8 cellular contexts compared by ENCODE assay signal in genomic region chr14:22472935-22473854, GRCh38.
DNase-seq lines count a peak whose midpoint lies in the region; ATAC-seq, FAIRE-seq and TF ChIP-seq lines count a peak whose summit lies in the region.

No MANE protein-coding gene starts in this region.

- H3K27ac ChIP-seq in keratinocyte (ENCODE audit: control insufficient read depth, insufficient read depth, low read length) (no peak overlapping the region), tibial artery (no peak overlapping the region)

- DNase-seq in Daoy (ENCODE audit: low read depth), result peak; percentile 56
- DNase-seq in HAP-1 (ENCODE audit: low spot score in 2 of 2), result peak; percentile 65
- DNase-seq in NCI-H2107 (lab: John Stamatoyannopoulos, UW), result peak; percentile 13
- peak; percentile 67 for DNase-seq in astrocyte of the cerebellum (ENCODE audit: low read depth)
- no peak for DNase-seq in keratinocyte (ENCODE audit: low read depth, low spot score)
- DNase-seq in tibial artery, result peak in 1 of 2 donors; percentile 53
- no peak for DNase-seq in stimulated activated naive CD4-positive, alpha-beta T cell treated with Interleukin-2 at 50 U/mL for 16 hours (lab: John Stamatoyannopoulos, UW)

- H3K4me3 ChIP-seq in HAP-1 (no peak overlapping the region), astrocyte of the cerebellum (ENCODE audit: low read depth, low read length) (no peak overlapping the region), keratinocyte (ENCODE audit: control insufficient read depth in 2 of 3, extremely low read depth in 1 of 3, insufficient read depth in 2 of 3, low read depth in 1 of 3, low read length in 3 of 3) (no peak overlapping the region), tibial artery (no peak overlapping the region)

- no peaks in the 10 kb centered on the region for H3K79me2 ChIP-seq in keratinocyte (ENCODE audit: control insufficient read depth, insufficient read depth, low read length)

- H3K4me2 ChIP-seq in keratinocyte (ENCODE audit: control insufficient read depth, extremely low read depth, insufficient read depth, low read depth, low read length), result no peak overlapping the region

- H3K4me1 ChIP-seq in HAP-1 (peaks cover 23% of the 10 kb centered on the region), keratinocyte (ENCODE audit: control insufficient read depth, extremely low read depth, insufficient read depth, low read length) (peaks cover 3% of the 10 kb centered on the region), tibial artery (peaks cover 0 to 24% (median 13%) of the 10 kb centered on the region in 4 donors)

- dilution Hi-C loops in keratinocyte (cut with MboI; ENCODE audit: extremely low pct_ligation_motif_present, low sequenced_read_pairs), result no loop called here

- in situ Hi-C loops in HAP-1 (cut with MboI; ENCODE audit: low sequenced_read_pairs) (loop anchor here (5.0 kb wide), 2 partner anchors 81 to 156 kb away; no protein-coding TSS in a partner anchor), astrocyte of the cerebellum (cut with HindIII; ENCODE audit: low sequenced_read_pairs) (no loop called here)

- H3K9ac ChIP-seq in keratinocyte (ENCODE audit: control insufficient read depth, extremely low read depth, insufficient read depth, low read length), result no peak overlapping the region

- TF ChIP-seq CTCF in astrocyte of the cerebellum (IDR thresholded peaks at IDR 0.05; ENCODE audit: low read depth, low read length, missing control alignments) (peak; percentile 62), keratinocyte (optimal IDR thresholded peaks at IDR 0.05 in 1 of 3, IDR thresholded peaks at IDR 0.05 in 1 of 3, conservative IDR thresholded peaks at IDR 0.05 in 1 of 3; ENCODE audit: extremely low read depth in 1 of 3, insufficient read depth in 2 of 3, low read length in 3 of 3) (peak; percentile 52 to 58 (median 53)), tibial artery (IDR thresholded peaks at IDR 0.05) (peak; percentile 37 to 44)

- H4K20me1 ChIP-seq in keratinocyte (ENCODE audit: control insufficient read depth, extremely low read depth, insufficient read depth, low read length), result no peaks in the 10 kb centered on the region

- H3K36me3 ChIP-seq in HAP-1 (replicated peaks) (no peaks in the 10 kb centered on the region), keratinocyte (ENCODE audit: control insufficient read depth in 2 of 2, extremely low read depth in 1 of 2, insufficient read depth in 2 of 2, low read length in 2 of 2) (no peaks in the 10 kb centered on the region), tibial artery (no peaks in the 10 kb centered on the region)

- no peaks in the 10 kb centered on the region for H3K9me1 ChIP-seq in keratinocyte (ENCODE audit: control insufficient read depth, extremely low read depth, insufficient read depth, low read length)

- H3K9me3 ChIP-seq in HAP-1 (no peaks in the 10 kb centered on the region), keratinocyte (ENCODE audit: control insufficient read depth, low read depth, low read length) (no peaks in the 10 kb centered on the region), tibial artery (no peaks in the 10 kb centered on the region)

- intact Hi-C loops in tibial artery (cut with DNase I; ENCODE audit: low total_unique reads), result loop anchor here (5.0 kb wide), 1 partner anchor 86 kb away; no protein-coding TSS in a partner anchor

- FAIRE-seq in keratinocyte (lab: Jason Lieb, UNC), result no peak

- no peak for ATAC-seq in HG02840 (IDR thresholded peaks at IDR 0.05; ENCODE audit: low FRiP score, unreplicated experiment)

- H2AFZ ChIP-seq in keratinocyte (ENCODE audit: control insufficient read depth, low read length), result no peak overlapping the region

- H3K27me3 ChIP-seq in HAP-1 (ENCODE audit: low read depth) (no peaks in the 10 kb centered on the region), keratinocyte (ENCODE audit: control insufficient read depth, extremely low read depth, insufficient read depth, low read length) (no peaks in the 10 kb centered on the region), tibial artery (no peaks in the 10 kb centered on the region)

Comparison
In these comparisons a context has a peak if more than half of its experiments do, and no peak if none do; other contexts are left out.
1. DNase-seq: peak in Daoy (single experiment), HAP-1 (2 of 2), NCI-H2107 (single experiment) and astrocyte of the cerebellum (single experiment); none in keratinocyte (single experiment) and stimulated activated naive CD4-positive, alpha-beta T cell treated with Interleukin-2 at 50 U/mL for 16 hours (single experiment).
2. Peak in every context shown above with its lines, with median percentiles within 50 percentile points of each other: CTCF ChIP-seq.